In genomic region chr3:8503461-8503860, GRCh38 we compare ENCODE assay signal across 12 cellular contexts. TPM values are rescaled to one million over a fixed set of nuclear protein-coding genes. Genes with fewer than 3 reads are reported as not detected.
A peak's percentile ranks its signal among the peaks of the same experiment; 100 is the strongest.
DNase-seq lines count a peak whose midpoint lies in the region; ATAC-seq and TF ChIP-seq lines count a peak whose summit lies in the region.
"Had no signal": no experiment of that assay in that cellular context is flagged by ENCODE, and none has a peak within 500 bp of the region (broad histone marks: within the 10 kb centered on the region; RNA-seq: fewer than 3 reads in every experiment).

No MANE protein-coding gene starts in this region.

- peaks cover 24 to 55% of the 10 kb centered on the region in 2 experiments for H3K4me1 ChIP-seq in SK-N-SH (ENCODE audit: control insufficient read depth in 1 of 2, insufficient read depth in 2 of 2, low read depth in 1 of 2, low read length in 1 of 2)
- H3K4me1 ChIP-seq in ascending aorta = peaks cover 3 to 27% of the 10 kb centered on the region in 2 donors
- H3K4me1 ChIP-seq in tibial artery = peaks cover 0 to 69% (median 51%) of the 10 kb centered on the region in 4 donors

- H3K9me2 ChIP-seq in SK-N-SH = no peaks in the 10 kb centered on the region

- TF ChIP-seq RAD21 in SK-N-SH (IDR thresholded peaks at IDR 0.05; ENCODE audit: low read length) = no peak

- TF ChIP-seq CTCF in SK-N-SH (IDR thresholded peaks at IDR 0.05) = no peak
- no peak for TF ChIP-seq CTCF in ascending aorta (IDR thresholded peaks at IDR 0.05)
- no peak for TF ChIP-seq CTCF in tibial artery (IDR thresholded peaks at IDR 0.05)

- H3K36me3 ChIP-seq in SK-N-SH (replicated peaks in 1 of 2; ENCODE audit: control insufficient read depth in 1 of 2, insufficient read depth in 2 of 2, low read length in 1 of 2) (peaks cover 0 to 9% of the 10 kb centered on the region in 2 experiments), ascending aorta (peaks cover 13 to 54% of the 10 kb centered on the region in 2 donors), tibial artery (no peaks in the 10 kb centered on the region)

- CTCF ChIA-PET in SK-N-SH (lab: Yijun Ruan, JAX) = interaction anchor here (1.2 to 3.2 kb wide), 2 partner anchors 104 to 118 kb away, joined by 3 to 13 read pairs; no protein-coding TSS in a partner anchor

- intact Hi-C loops in ascending aorta (cut with DNase I) (loop anchor here (5.0 kb wide), 1 partner anchor 49 kb away; no protein-coding TSS in a partner anchor), tibial artery (cut with DNase I; ENCODE audit: low total_unique reads) (loop anchor here (10.0 kb wide), 1 partner anchor 49 kb away; no protein-coding TSS in a partner anchor)

- H3K9me3 ChIP-seq in SK-N-SH = no peaks in the 10 kb centered on the region
- H3K9me3 ChIP-seq in ascending aorta = no peaks in the 10 kb centered on the region
- no peaks in the 10 kb centered on the region for H3K9me3 ChIP-seq in tibial artery

- no peak overlapping the region for H2AFZ ChIP-seq in SK-N-SH (ENCODE audit: low read depth)

- no peaks in the 10 kb centered on the region for H4K20me1 ChIP-seq in SK-N-SH (ENCODE audit: insufficient read depth)

- H3F3A ChIP-seq in SK-N-SH (replicated peaks; ENCODE audit: insufficient read depth) = peaks cover 21% of the 10 kb centered on the region

- peak overlapping the region in 1 of 2 experiments; percentile 42; a peak in 2 of 4 replicates for H3K4me3 ChIP-seq in SK-N-SH (ENCODE audit: low read depth in 2 of 2, low read length in 1 of 2)
- peak overlapping the region; percentile 36 to 77 for H3K4me3 ChIP-seq in ascending aorta
- H3K4me3 ChIP-seq in tibial artery = peak overlapping the region; percentile 52 to 60

- POLR2A ChIA-PET in SK-N-SH (lab: Yijun Ruan, JAX) = no interaction called here

- no peak overlapping the region for H3K4me2 ChIP-seq in SK-N-SH

- ATAC-seq in SK-N-SH treated with all-trans-retinoic acid at 6 μM for 48 hours (no peak), GM18505 (IDR thresholded peaks at IDR 0.05; ENCODE audit: unreplicated experiment) (no peak), GM21367 (IDR thresholded peaks at IDR 0.05; ENCODE audit: unreplicated experiment) (no peak)

- TF ChIP-seq EP300 in SK-N-SH (IDR thresholded peaks at IDR 0.05; ENCODE audit: borderline replicate concordance in 1 of 2, low read depth in 1 of 2, low read length in 1 of 2) = no peak

- WGBS in SK-N-SH (ENCODE audit: low lambda C conversion rate) = 64% methylated on average over 1 of the region's 1 CpG

- no peak for TF ChIP-seq POLR2A in GM18505 (IDR thresholded peaks at IDR 0.05; ENCODE audit: borderline replicate concordance, extremely low read depth, insufficient read depth, insufficient read length)

- H3K27me3 ChIP-seq in SK-N-SH (ENCODE audit: insufficient read depth) = no peaks in the 10 kb centered on the region
- no peaks in the 10 kb centered on the region for H3K27me3 ChIP-seq in ascending aorta
- H3K27me3 ChIP-seq in layer of hippocampus (ENCODE audit: control insufficient read depth, insufficient read depth, low read length) = no peaks in the 10 kb centered on the region
- no peaks in the 10 kb centered on the region for H3K27me3 ChIP-seq in tibial artery

- H3K9ac ChIP-seq in SK-N-SH = no peak overlapping the region

- DNase-seq in SK-N-SH (no peak), ascending aorta (ENCODE audit: low spot score in 2 of 2) (no peak), tibial artery (no peak)
- DNase-seq in effector CD8-positive, alpha-beta T cell (lab: John Stamatoyannopoulos, UW) = no peak
- DNase-seq: 8988T; activated gamma-delta T cell; NCI-H1436; stimulated activated CD4-positive, alpha-beta T cell treated with anti-CD3 and anti-CD28 coated beads, Interleukin-4, amount 100 ng/mL, for 1 hour had no signal

- H3K27ac ChIP-seq in SK-N-SH (ENCODE audit: low read depth in 2 of 2, low read length in 1 of 2) = peak overlapping the region in 1 of 2 experiments; percentile 74; a peak in 2 of 4 replicates
- H3K27ac ChIP-seq in ascending aorta = peak overlapping the region; percentile 81 to 91
- H3K27ac ChIP-seq in layer of hippocampus (ENCODE audit: low read depth, low read length) = peak overlapping the region; percentile 13
- peak overlapping the region; percentile 81 to 86 for H3K27ac ChIP-seq in tibial artery

- H3K79me2 ChIP-seq in SK-N-SH (ENCODE audit: insufficient read depth) = no peaks in the 10 kb centered on the region

TF ChIP-seq in SK-N-SH, 30 proteins besides CTCF, POLR2A, EP300 and RAD21:
- TF ChIP-seq FOSL2 (IDR thresholded peaks at IDR 0.05; ENCODE audit: borderline replicate concordance, low read depth) = peak; percentile 29; the same call in 1 of the 2 replicates
- no peak for TF ChIP-seq PBX3 (IDR thresholded peaks at IDR 0.05)
- TF ChIP-seq FOXM1 (IDR thresholded peaks at IDR 0.05; ENCODE audit: low read depth) = no peak
- no peak for TF ChIP-seq MEF2A (IDR thresholded peaks at IDR 0.05; ENCODE audit: borderline replicate concordance, low read depth)
TF ChIP-seq in SK-N-SH: peak in this region for 1.

TF ChIP-seq in SK-N-SH treated with all-trans-retinoic acid at 6 μM for 48 hours, 23 proteins besides CTCF, POLR2A, EP300 and RAD21:
- no peak for TF ChIP-seq ZNF565 (CRISPR knock-in tag; conservative IDR thresholded peaks at IDR 0.05; ENCODE audit: low read depth)
- TF ChIP-seq TCF4 (CRISPR knock-in tag; IDR thresholded peaks at IDR 0.05; ENCODE audit: borderline replicate concordance) = no peak
- TF ChIP-seq BACH2 (CRISPR knock-in tag; IDR thresholded peaks at IDR 0.05; ENCODE audit: borderline replicate concordance) = no peak
- TF ChIP-seq OSR1 (CRISPR knock-in tag; IDR thresholded peaks at IDR 0.05) = no peak
- TF ChIP-seq ISL1 (CRISPR knock-in tag; IDR thresholded peaks at IDR 0.05) = no peak
- TF ChIP-seq ARNTL (CRISPR knock-in tag; IDR thresholded peaks at IDR 0.05; ENCODE audit: borderline replicate concordance, low read depth) = no peak
- no peak for TF ChIP-seq TSHZ2 (CRISPR knock-in tag; IDR thresholded peaks at IDR 0.05)
- no peak for TF ChIP-seq ZNF70 (CRISPR knock-in tag; IDR thresholded peaks at IDR 0.05)
- no peak for TF ChIP-seq CSRNP3 (CRISPR knock-in tag; IDR thresholded peaks at IDR 0.05)
- TF ChIP-seq ZNF8 (CRISPR knock-in tag; IDR thresholded peaks at IDR 0.05) = no peak
- TF ChIP-seq ESRRG (CRISPR knock-in tag; IDR thresholded peaks at IDR 0.05) = no peak
- TF ChIP-seq POU6F1 (CRISPR knock-in tag; IDR thresholded peaks at IDR 0.05; ENCODE audit: borderline replicate concordance, low read depth) = no peak
- no peak for TF ChIP-seq TOX (CRISPR knock-in tag; IDR thresholded peaks at IDR 0.05; ENCODE audit: borderline replicate concordance)

RNA-seq across cellular contexts. Expression of gene LMCD1, which starts 1.8 kb away (rescaled TPM):
- 23.6 and 26.5 TPM in 2 replicates for polyA plus RNA-seq in SK-N-SH (2012; rRNA removed)
- polyA plus RNA-seq in SK-N-SH (2012; cell fraction: cytosol; rRNA removed) = 19.2 and 20.3 TPM in 2 replicates
- 34.5 and 40.1 TPM in 2 replicates for polyA plus RNA-seq in SK-N-SH (2012; cell fraction: nucleus; rRNA removed)
- 634 TPM for total RNA-seq in ascending aorta
